ENCODE assay signal across 1 cellular context in genomic region chr3:25967385-25967784, GRCh38.
TF ChIP-seq lines count a peak whose summit lies in the region.

No MANE protein-coding gene starts in this region.

TF ChIP-seq in HepG2, 621 proteins besides CTCF, POLR2A, EP300 and RAD21:
- TF ChIP-seq, protein P1, sequence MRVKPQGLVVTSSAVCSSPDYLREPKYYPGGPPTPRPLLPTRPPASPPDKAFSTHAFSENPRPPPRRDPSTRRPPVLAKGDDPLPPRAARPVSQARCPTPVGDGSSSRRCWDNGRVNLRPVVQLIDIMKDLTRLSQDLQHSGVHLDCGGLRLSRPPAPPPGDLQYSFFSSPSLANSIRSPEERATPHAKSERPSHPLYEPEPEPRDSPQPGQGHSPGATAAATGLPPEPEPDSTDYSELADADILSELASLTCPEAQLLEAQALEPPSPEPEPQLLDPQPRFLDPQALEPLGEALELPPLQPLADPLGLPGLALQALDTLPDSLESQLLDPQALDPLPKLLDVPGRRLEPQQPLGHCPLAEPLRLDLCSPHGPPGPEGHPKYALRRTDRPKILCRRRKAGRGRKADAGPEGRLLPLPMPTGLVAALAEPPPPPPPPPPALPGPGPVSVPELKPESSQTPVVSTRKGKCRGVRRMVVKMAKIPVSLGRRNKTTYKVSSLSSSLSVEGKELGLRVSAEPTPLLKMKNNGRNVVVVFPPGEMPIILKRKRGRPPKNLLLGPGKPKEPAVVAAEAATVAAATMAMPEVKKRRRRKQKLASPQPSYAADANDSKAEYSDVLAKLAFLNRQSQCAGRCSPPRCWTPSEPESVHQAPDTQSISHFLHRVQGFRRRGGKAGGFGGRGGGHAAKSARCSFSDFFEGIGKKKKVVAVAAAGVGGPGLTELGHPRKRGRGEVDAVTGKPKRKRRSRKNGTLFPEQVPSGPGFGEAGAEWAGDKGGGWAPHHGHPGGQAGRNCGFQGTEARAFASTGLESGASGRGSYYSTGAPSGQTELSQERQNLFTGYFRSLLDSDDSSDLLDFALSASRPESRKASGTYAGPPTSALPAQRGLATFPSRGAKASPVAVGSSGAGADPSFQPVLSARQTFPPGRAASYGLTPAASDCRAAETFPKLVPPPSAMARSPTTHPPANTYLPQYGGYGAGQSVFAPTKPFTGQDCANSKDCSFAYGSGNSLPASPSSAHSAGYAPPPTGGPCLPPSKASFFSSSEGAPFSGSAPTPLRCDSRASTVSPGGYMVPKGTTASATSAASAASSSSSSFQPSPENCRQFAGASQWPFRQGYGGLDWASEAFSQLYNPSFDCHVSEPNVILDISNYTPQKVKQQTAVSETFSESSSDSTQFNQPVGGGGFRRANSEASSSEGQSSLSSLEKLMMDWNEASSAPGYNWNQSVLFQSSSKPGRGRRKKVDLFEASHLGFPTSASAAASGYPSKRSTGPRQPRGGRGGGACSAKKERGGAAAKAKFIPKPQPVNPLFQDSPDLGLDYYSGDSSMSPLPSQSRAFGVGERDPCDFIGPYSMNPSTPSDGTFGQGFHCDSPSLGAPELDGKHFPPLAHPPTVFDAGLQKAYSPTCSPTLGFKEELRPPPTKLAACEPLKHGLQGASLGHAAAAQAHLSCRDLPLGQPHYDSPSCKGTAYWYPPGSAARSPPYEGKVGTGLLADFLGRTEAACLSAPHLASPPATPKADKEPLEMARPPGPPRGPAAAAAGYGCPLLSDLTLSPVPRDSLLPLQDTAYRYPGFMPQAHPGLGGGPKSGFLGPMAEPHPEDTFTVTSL (CRISPR knock-in tag; IDR thresholded peaks at IDR 0.05; ENCODE audit: borderline replicate concordance): no peak
- TF ChIP-seq MBNL3 (CRISPR knock-in tag; conservative IDR thresholded peaks at IDR 0.05): no peak
- peak; percentile 53; the same call in 1 of the 2 replicates for TF ChIP-seq ZNF629 (CRISPR knock-in tag; conservative IDR thresholded peaks at IDR 0.05)
TF ChIP-seq in HepG2: peak in this region for 1.
